Comparison of ENCODE assay signal across 27 cellular contexts in genomic region chr9:137494550-137495351, GRCh38. TPM values are rescaled to one million over a fixed set of nuclear protein-coding genes. Genes with fewer than 3 reads are reported as not detected.
DNase-seq lines count a peak whose midpoint lies in the region; ATAC-seq and TF ChIP-seq lines count a peak whose summit lies in the region.
"Had no signal": no experiment of that assay in that cellular context is flagged by ENCODE, and none has a peak within 500 bp of the region (broad histone marks: within the 10 kb centered on the region; RNA-seq: fewer than 3 reads in every experiment).

No MANE protein-coding gene starts in this region.

- H2AFZ ChIP-seq in neuronal stem cell (ENCODE audit: low read length): no peak overlapping the region

- H3K4me3 Mint-ChIP-seq in CD14-positive monocyte: peak overlapping the region in 1 of 2 donors; percentile 78
- H3K4me3 Mint-ChIP-seq: central memory CD8-positive, alpha-beta T cell; endodermal cell had no signal

- H3K4me3 ChIP-seq in neuronal stem cell (ENCODE audit: low read length in 2 of 2): peak overlapping the region in 1 of 2 donors; percentile 47
- H3K4me3 ChIP-seq: HAP-1, sigmoid colon had no signal

- H3K9me3 Mint-ChIP-seq in CD14-positive monocyte: peaks cover 0 to 4% (median 1%) of the 10 kb centered on the region in 7 donors
- H3K9me3 Mint-ChIP-seq: central memory CD8-positive, alpha-beta T cell; endodermal cell had no signal

- H4K91ac ChIP-seq in neuronal stem cell (ENCODE audit: low read depth, low read length, poor library complexity): no peak overlapping the region

- peak overlapping the region; percentile 19 for H3K18ac ChIP-seq in neuronal stem cell (ENCODE audit: low read length)

- intact Hi-C loops in CD14-positive monocyte (cut with micrococcal nuclease): no loop called here

- TF ChIP-seq CTCF in CD14-positive monocyte (IDR thresholded peaks at IDR 0.05): no peak

- no peaks in the 10 kb centered on the region for H3K27me3 ChIP-seq in neuronal stem cell (ENCODE audit: control insufficient read depth in 3 of 3, insufficient read depth in 3 of 3, low read depth in 1 of 3, low read length in 3 of 3)
- H3K27me3 ChIP-seq: sigmoid colon had no signal

- H3K4me2 ChIP-seq in neuronal stem cell (ENCODE audit: insufficient read depth, low read length, poor library complexity, severe bottlenecking): no peak overlapping the region

- DNase-seq in CD14-positive monocyte (ENCODE audit: low spot score) (no peak), COLO668 (lab: John Stamatoyannopoulos, UW; ENCODE audit: unreplicated experiment) (peak; percentile 29), neuronal stem cell (ENCODE audit: low spot score) (no peak), amniotic stem cell (lab: John Stamatoyannopoulos, UW) (no peak), MV-4-11 (lab: John Stamatoyannopoulos, UW) (no peak)
- DNase-seq in activated CD8-positive, alpha-beta memory T cell treated with anti-CD3 and anti-CD28 coated beads, Interleukin-2, amount 50 U/mL, for 48 hours: no peak
- DNase-seq: activated CD4-positive, alpha-beta T cell treated with anti-CD3 and anti-CD28 coated beads for 48 hours; activated gamma-delta T cell; activated T-cell treated with anti-CD3 and anti-CD28 coated beads, Interleukin-2, amount 50 U/mL, for 1 hour; DMS153; endodermal cell; kidney glomerular epithelial cell; mammary epithelial cell; NCI-H146; NCI-H510A; stimulated activated CD4-positive, alpha-beta T cell treated with anti-CD3 and anti-CD28 coated beads, Interleukin-4, amount 100 ng/mL, for 24 hours had no signal

- no peaks in the 10 kb centered on the region for H3K36me3 Mint-ChIP-seq in CD14-positive monocyte

- H3K27ac Mint-ChIP-seq in CD14-positive monocyte: peak overlapping the region in 4 of 7 donors; percentile 33 to 85 (median 52)
- H3K27ac Mint-ChIP-seq: endodermal cell had no signal

- ATAC-seq in esophagus mucosa: peak; percentile 49

- peak overlapping the region; percentile 65 for H3K23ac ChIP-seq in neuronal stem cell (ENCODE audit: low read depth, low read length, poor library complexity)

- H3K4me1 ChIP-seq in neuronal stem cell (ENCODE audit: control insufficient read depth in 2 of 2, insufficient read depth in 1 of 2, low read depth in 1 of 2, low read length in 2 of 2): no peaks in the 10 kb centered on the region
- H3K4me1 ChIP-seq: HAP-1, sigmoid colon had no signal

- H3K79me1 ChIP-seq in neuronal stem cell (ENCODE audit: low read depth, low read length): no peaks in the 10 kb centered on the region

- H3K4ac ChIP-seq in neuronal stem cell (ENCODE audit: low read length): no peak overlapping the region

- peaks cover 1 to 8% (median 4%) of the 10 kb centered on the region in 3 donors for H3K27me3 Mint-ChIP-seq in CD14-positive monocyte (ENCODE audit: low read depth in 3 of 3)
- H3K27me3 Mint-ChIP-seq: central memory CD8-positive, alpha-beta T cell had no signal

- H2BK120ac ChIP-seq in neuronal stem cell (ENCODE audit: low read depth, low read length): no peak overlapping the region

- peak overlapping the region; percentile 82 for H4K8ac ChIP-seq in neuronal stem cell (ENCODE audit: low read depth, low read length)

- no CpG with 5 or more reads among the region's 46 CpGs for WGBS in neuronal stem cell (ENCODE audit: extremely low coverage in 2 of 2, insufficient read length in 2 of 2, insufficient replicate concordance in 1 of 2), 2 donors

- no peaks in the 10 kb centered on the region for H3K36me3 ChIP-seq in neuronal stem cell (replicated peaks in 1 of 2; ENCODE audit: control insufficient read depth in 2 of 2, insufficient read depth in 2 of 2, low read length in 2 of 2)
- H3K36me3 ChIP-seq: HAP-1 had no signal

- H2BK5ac ChIP-seq in neuronal stem cell (ENCODE audit: low read length): no peak overlapping the region

- H2BK12ac ChIP-seq in neuronal stem cell (ENCODE audit: low read length): peak overlapping the region; percentile 58

- H3K27ac ChIP-seq in neuronal stem cell (replicated peaks; ENCODE audit: low read length): no peak overlapping the region
- H3K27ac ChIP-seq: sigmoid colon had no signal

- H2BK15ac ChIP-seq in neuronal stem cell (ENCODE audit: low read length): peak overlapping the region; percentile 43

- peaks cover 3 to 8% of the 10 kb centered on the region in 2 donors for H3K9me3 ChIP-seq in neuronal stem cell (replicated peaks in 1 of 2; ENCODE audit: control insufficient read depth in 2 of 2, insufficient read depth in 1 of 2, low read depth in 1 of 2, low read length in 2 of 2)
- H3K9me3 ChIP-seq: HAP-1, sigmoid colon had no signal

- peak overlapping the region; percentile 94 for H3K14ac ChIP-seq in neuronal stem cell (ENCODE audit: low read length)

- H2AK5ac ChIP-seq in neuronal stem cell (ENCODE audit: low read depth, low read length): peak overlapping the region; percentile 75

- H3K9ac ChIP-seq in neuronal stem cell (ENCODE audit: low read depth, low read length, poor library complexity): no peak overlapping the region

- H3K4me1 Mint-ChIP-seq in CD14-positive monocyte: peaks cover 12% of the 10 kb centered on the region
- H3K4me1 Mint-ChIP-seq: endodermal cell had no signal

RNA-seq across cellular contexts. Expression of gene NSMF, which starts 35.6 kb away (rescaled TPM):
- 1 to 10 TPM; 4.6 to 5.3 TPM for polyA plus RNA-seq in CD14-positive monocyte
- 13.9 TPM for total RNA-seq in esophagus mucosa
- polyA plus RNA-seq in neuronal stem cell (2013, experiment 1 of 2): 46.8 TPM
- 45.0 TPM for polyA plus RNA-seq in neuronal stem cell (2013, experiment 2 of 2)

RNA-seq across cellular contexts. Expression of gene ENTPD8, which starts 53.6 kb away (rescaled TPM):
- polyA plus RNA-seq in CD14-positive monocyte: not detected
- total RNA-seq in esophagus mucosa: not detected
- polyA plus RNA-seq in neuronal stem cell (2013, experiment 1 of 2): 0.03 TPM
- 0.04 TPM for polyA plus RNA-seq in neuronal stem cell (2013, experiment 2 of 2)
- total RNA-seq: activated CD8-positive, alpha-beta memory T cell treated with anti-CD3 and anti-CD28 coated beads for 36 hours; LHCN-M2; SK-MEL-5; subcutaneous adipose tissue had no signal
- polyA plus RNA-seq: AG04450, BJ had no signal

RNA-seq across cellular contexts. Expression of gene PNPLA7, which starts 55.5 kb away (rescaled TPM):
- under 1 TPM; 0.10 to 0.14 TPM for polyA plus RNA-seq in CD14-positive monocyte
- total RNA-seq in esophagus mucosa: 1.0 TPM
- polyA plus RNA-seq in neuronal stem cell (2013, experiment 1 of 2): 0.38 TPM
- polyA plus RNA-seq in neuronal stem cell (2013, experiment 2 of 2): 0.29 TPM
- total RNA-seq: G401 had no signal

RNA-seq across cellular contexts. Expression of gene MRPL41, which starts 56.9 kb away (rescaled TPM):
- polyA plus RNA-seq in CD14-positive monocyte: 10 to 100 TPM; 33.2 to 49.4 TPM
- 36.9 TPM for total RNA-seq in esophagus mucosa
- polyA plus RNA-seq in neuronal stem cell (2013, experiment 1 of 2): 39.7 TPM
- 37.4 TPM for polyA plus RNA-seq in neuronal stem cell (2013, experiment 2 of 2)
